8 cellular contexts compared by ENCODE assay signal in genomic region chr2:62195421-62196277, GRCh38. TPM values are rescaled to one million over a fixed set of nuclear protein-coding genes. Genes with fewer than 3 reads are reported as not detected.
DNase-seq lines count a peak whose midpoint lies in the region; ATAC-seq and TF ChIP-seq lines count a peak whose summit lies in the region.

A gene with protein sequence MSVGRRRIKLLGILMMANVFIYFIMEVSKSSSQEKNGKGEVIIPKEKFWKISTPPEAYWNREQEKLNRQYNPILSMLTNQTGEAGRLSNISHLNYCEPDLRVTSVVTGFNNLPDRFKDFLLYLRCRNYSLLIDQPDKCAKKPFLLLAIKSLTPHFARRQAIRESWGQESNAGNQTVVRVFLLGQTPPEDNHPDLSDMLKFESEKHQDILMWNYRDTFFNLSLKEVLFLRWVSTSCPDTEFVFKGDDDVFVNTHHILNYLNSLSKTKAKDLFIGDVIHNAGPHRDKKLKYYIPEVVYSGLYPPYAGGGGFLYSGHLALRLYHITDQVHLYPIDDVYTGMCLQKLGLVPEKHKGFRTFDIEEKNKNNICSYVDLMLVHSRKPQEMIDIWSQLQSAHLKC (plus strand): TSS chr2:62196115. CDS start chr2:62222221, 26,106 bp downstream.

- H3K4me1 ChIP-seq in ES-I3 (ENCODE audit: insufficient read depth, low read length) (peaks cover 16% of the 10 kb centered on the region), left ventricle myocardium inferior (peaks cover 57% of the 10 kb centered on the region), prostate gland (replicated peaks) (no peaks in the 10 kb centered on the region), upper lobe of right lung (peaks cover 32% of the 10 kb centered on the region)

- peak within 1 kb of the TSS; percentile 94 for H3K9ac ChIP-seq in ES-I3 (ENCODE audit: low read depth, low read length)

- H3K27me3 ChIP-seq in left ventricle myocardium inferior (ENCODE audit: low read depth) (no peaks in the 10 kb centered on the region), prostate gland (replicated peaks; ENCODE audit: insufficient read depth) (no peaks in the 10 kb centered on the region), upper lobe of right lung (no peaks in the 10 kb centered on the region)

- ATAC-seq in GM21737 (IDR thresholded peaks at IDR 0.05; ENCODE audit: unreplicated experiment) (peak; percentile 50), upper lobe of right lung (peak; percentile 92)

- H3K36me3 ChIP-seq in ES-I3 (ENCODE audit: insufficient read depth, low read length) (no peaks in the 10 kb centered on the region), left ventricle myocardium inferior (no peaks in the 10 kb centered on the region), prostate gland (no peaks in the 10 kb centered on the region), upper lobe of right lung (no peaks in the 10 kb centered on the region)

- DNase-seq in LHCN-M2 (ENCODE audit: low read depth) (peak; percentile 59), T-helper 2 cell (peak; percentile 70 to 89 (median 79)), amniotic stem cell (lab: John Stamatoyannopoulos, UW) (peak; percentile 32), left ventricle myocardium inferior (peak; percentile 88), prostate gland (ENCODE audit: low spot score) (peak; percentile 80), upper lobe of right lung (peak; percentile 93)

- H3K4me3 ChIP-seq in left ventricle myocardium inferior (peak within 1 kb of the TSS; percentile 97), prostate gland (peak within 1 kb of the TSS; percentile 95 to 98), upper lobe of right lung (peak within 1 kb of the TSS; percentile 95)

- peak within 1 kb of the TSS; percentile 96 for H3K27ac ChIP-seq in left ventricle myocardium inferior (replicated peaks)
- peak within 1 kb of the TSS; percentile 92 to 95 for H3K27ac ChIP-seq in prostate gland
- H3K27ac ChIP-seq in upper lobe of right lung, result peak within 1 kb of the TSS; percentile 92

- H3K9me3 ChIP-seq in ES-I3 (ENCODE audit: control insufficient read depth, insufficient read depth, low read length) (no peaks in the 10 kb centered on the region), left ventricle myocardium inferior (replicated peaks) (no peaks in the 10 kb centered on the region), prostate gland (no peaks in the 10 kb centered on the region), upper lobe of right lung (no peaks in the 10 kb centered on the region)

- intact Hi-C loops in left ventricle myocardium inferior (cut with micrococcal nuclease) (loop anchor here (10.0 kb wide), 1 partner anchor 209 kb away; no protein-coding TSS in a partner anchor), prostate gland (cut with DNase I) (loop anchor here (5.0 kb wide), 3 partner anchors 97 to 512 kb away; partner anchors contain the start of gene EHBP1), upper lobe of right lung (cut with DNase I) (no loop called here)

- 3% methylated on average over 31 of the region's 70 CpGs for WGBS in prostate gland

- peak; percentile 79 for TF ChIP-seq POLR2A in prostate gland (IDR thresholded peaks at IDR 0.05)

- TF ChIP-seq CTCF in left ventricle myocardium inferior (IDR thresholded peaks at IDR 0.05; ENCODE audit: borderline replicate concordance), result no peak
- no peak for TF ChIP-seq CTCF in prostate gland (IDR thresholded peaks at IDR 0.05)
- no peak for TF ChIP-seq CTCF in upper lobe of right lung (IDR thresholded peaks at IDR 0.05)

RNA-seq across cellular contexts. Expression of the gene that starts here (rescaled TPM):
- total RNA-seq in LHCN-M2 (2014; rRNA removed) (13.3 and 16.0 TPM in 2 replicates), left ventricle myocardium inferior (16.8 TPM), prostate gland (10 to 100 TPM in 1 of 2 donors, 1 to 10 TPM in 1; 8.5 to 18.7 TPM), upper lobe of right lung (38.6 TPM)
- polyA plus RNA-seq in LHCN-M2 (2012), result 6.0 TPM

Comparison
In these comparisons a context has a peak if more than half of its experiments do, and no peak if none do; other contexts are left out.
1. Peak in every context shown above with its lines: DNase-seq, ATAC-seq, H3K4me3 ChIP-seq and H3K27ac ChIP-seq.
2. DNase-seq: peak in every context shown above with its lines; median percentile 93 in upper lobe of right lung; 88 in left ventricle myocardium inferior; 80 in prostate gland; 79 in T-helper 2 cell; 59 in LHCN-M2; 32 in amniotic stem cell.